Comparison of ENCODE assay signal across 8 cellular contexts in genomic region chr3:179148446-179149238, GRCh38. TPM values are rescaled to one million over a fixed set of nuclear protein-coding genes. Genes with fewer than 3 reads are reported as not detected.
DNase-seq lines count a peak whose midpoint lies in the region; ATAC-seq and TF ChIP-seq lines count a peak whose summit lies in the region.

No MANE protein-coding gene starts in this region.

- intact Hi-C loops in A673 (cut with micrococcal nuclease; ENCODE audit: unreplicated experiment), result loop anchor here (2.0 to 5.0 kb wide), 2 partner anchors 78 to 124 kb away; partner anchors contain the start of gene ZMAT3
- intact Hi-C loops in mucosa of descending colon (cut with DNase I, micrococcal nuclease), result loop anchor here in 1 of 2 donors (10.0 kb wide), 1 partner anchor 166 kb away; no protein-coding TSS in a partner anchor

- ATAC-seq in GM18858 (IDR thresholded peaks at IDR 0.05; ENCODE audit: unreplicated experiment) (peak; percentile 9), HG03064 (IDR thresholded peaks at IDR 0.05; ENCODE audit: low read depth, unreplicated experiment) (peak; percentile 15), mucosa of descending colon (peak; percentile 64)

- H3K36me3 ChIP-seq in A673 (ENCODE audit: insufficient read depth, low read length, poor library complexity, severe bottlenecking), result no peaks in the 10 kb centered on the region
- no peaks in the 10 kb centered on the region for H3K36me3 ChIP-seq in mucosa of descending colon (ENCODE audit: low read depth)

- POLR2A ChIA-PET in A673 (lab: Charles Lee; ENCODE audit: low non-redundant PET), result no interaction called here

- no peaks in the 10 kb centered on the region for H3K27me3 ChIP-seq in A673 (replicated peaks; ENCODE audit: insufficient read depth, low read depth, low read length, poor library complexity)

- BruUV-seq in A673 (replicated peaks; lab: Mats Ljungman, UMichigan), result no TSS peak

- no peak for TF ChIP-seq CTCF in A673 (conservative IDR thresholded peaks at IDR 0.05; ENCODE audit: low read depth, low read length)
- no peak for TF ChIP-seq CTCF in epithelial cell of esophagus (IDR thresholded peaks at IDR 0.05; ENCODE audit: insufficient read depth, low read depth, low read length, missing control alignments)
- no peak for TF ChIP-seq CTCF in mucosa of descending colon (IDR thresholded peaks at IDR 0.05)

- peak overlapping the region; percentile 73 for H3K4me3 ChIP-seq in A673 (ENCODE audit: low read depth, low read length, poor library complexity, severe bottlenecking)
- peak overlapping the region; percentile 93 for H3K4me3 ChIP-seq in epithelial cell of esophagus (ENCODE audit: low read length)
- H3K4me3 ChIP-seq in mucosa of descending colon, result peak overlapping the region; percentile 85

- DNase-seq in A673 (ENCODE audit: low spot score) (peak; percentile 63), NCI-H82 (lab: John Stamatoyannopoulos, UW) (peak; percentile 84), epithelial cell of esophagus (ENCODE audit: low read depth) (peak; percentile 69), mucosa of descending colon (peak; percentile 54 to 79 (median 72))
- peak; percentile 82 for DNase-seq in activated CD8-positive, alpha-beta memory T cell treated with anti-CD3 and anti-CD28 coated beads, Interleukin-2, amount 50 U/mL, for 48 hours
- peak; percentile 20 to 35 for DNase-seq in stimulated activated CD8-positive, alpha-beta memory T cell treated with anti-CD3 and anti-CD28 coated beads, Interleukin-4, amount 100 ng/mL, for 1 hour (ENCODE audit: low read depth in 2 of 2, low spot score in 1 of 2)

- H3K9me3 ChIP-seq in A673 (ENCODE audit: low read depth, low read length, poor library complexity, severe bottlenecking), result no peaks in the 10 kb centered on the region
- H3K9me3 ChIP-seq in mucosa of descending colon, result no peaks in the 10 kb centered on the region

- peak overlapping the region; percentile 89 for H3K27ac ChIP-seq in A673 (ENCODE audit: low read depth, low read length, poor library complexity, severe bottlenecking)

- peaks cover 24% of the 10 kb centered on the region for H3K4me1 ChIP-seq in A673 (ENCODE audit: insufficient read depth, low read length, poor library complexity, severe bottlenecking)
- H3K4me1 ChIP-seq in mucosa of descending colon (ENCODE audit: low read depth), result peaks cover 11% of the 10 kb centered on the region

- CTCF ChIA-PET in A673 (lab: Charles Lee), result interaction anchor here (0.6 to 1.0 kb wide), 3 partner anchors 113 to 173 kb away, joined by 3 to 9 read pairs (median 5); no protein-coding TSS in a partner anchor

RNA-seq across cellular contexts. Expression of gene PIK3CA, which starts 0.5 kb away (rescaled TPM):
- 19.8 and 21.6 TPM in 2 replicates for total RNA-seq in A673 (2021)
- total RNA-seq in mucosa of descending colon, result 10 to 100 TPM; 16.5 to 30.6 (median 19.5) TPM

Comparison
In these comparisons a context has a peak if more than half of its experiments do, and no peak if none do; other contexts are left out.
1. Peak in every context shown above with its lines: DNase-seq, ATAC-seq, H3K4me3 ChIP-seq and H3K27ac ChIP-seq.
2. DNase-seq: peak in every context shown above with its lines; median percentile 84 in NCI-H82; 82 in activated CD8-positive, alpha-beta memory T cell treated with anti-CD3 and anti-CD28 coated beads, Interleukin-2, amount 50 U/mL, for 48 hours; 72 in mucosa of descending colon; 69 in epithelial cell of esophagus; 63 in A673; 28 in stimulated activated CD8-positive, alpha-beta memory T cell treated with anti-CD3 and anti-CD28 coated beads, Interleukin-4, amount 100 ng/mL, for 1 hour.
3. ATAC-seq: peak in every context shown above with its lines; median percentile 64 in mucosa of descending colon; 15 in HG03064; 9 in GM18858.